Comparison of ENCODE assay signal across 8 cellular contexts in genomic region chr14:73713206-73713803, GRCh38. TPM values are rescaled to one million over a fixed set of nuclear protein-coding genes. Genes with fewer than 3 reads are reported as not detected.
DNase-seq lines count a peak whose midpoint lies in the region; ATAC-seq, FAIRE-seq and TF ChIP-seq lines count a peak whose summit lies in the region.

No MANE protein-coding gene starts in this region.

- H3K27ac ChIP-seq in cardiac muscle cell (peak overlapping the region; percentile 70), iPS DF 6.9 (ENCODE audit: low read length) (no peak overlapping the region), small intestine (ENCODE audit: low read depth in 1 of 2, low read length in 1 of 2) (peak overlapping the region; percentile 69 to 87)

- no peaks in the 10 kb centered on the region for H3K36me3 ChIP-seq in cardiac muscle cell
- H3K36me3 ChIP-seq in iPS DF 6.9 (ENCODE audit: control insufficient read depth, insufficient read depth, low read length), result no peaks in the 10 kb centered on the region
- H3K36me3 ChIP-seq in small intestine (ENCODE audit: control insufficient read depth in 2 of 2, insufficient read depth in 2 of 2, low read length in 2 of 2), result peaks cover 7 to 11% of the 10 kb centered on the region in 2 donors

- no peaks in the 10 kb centered on the region for H3K9me3 Mint-ChIP-seq in activated CD4-positive, alpha-beta memory T cell treated with anti-CD3 and anti-CD28 coated beads for 36 hours

- H3K4me1 ChIP-seq in cardiac muscle cell (ENCODE audit: low read depth) (peaks cover 4% of the 10 kb centered on the region), iPS DF 6.9 (ENCODE audit: control insufficient read depth, insufficient read depth, low read length) (peaks cover 7% of the 10 kb centered on the region; the same call in 1 of the 2 replicates), small intestine (ENCODE audit: control insufficient read depth in 2 of 2, insufficient read depth in 1 of 2, low read depth in 1 of 2, low read length in 1 of 2) (peaks cover 0 to 8% of the 10 kb centered on the region in 2 donors)

- no peaks in the 10 kb centered on the region for H3K27me3 Mint-ChIP-seq in activated CD4-positive, alpha-beta memory T cell treated with anti-CD3 and anti-CD28 coated beads for 36 hours

- H3K27me3 ChIP-seq in cardiac muscle cell (no peaks in the 10 kb centered on the region), iPS DF 6.9 (ENCODE audit: control insufficient read depth, insufficient read depth, low read length) (no peaks in the 10 kb centered on the region), small intestine (ENCODE audit: control insufficient read depth in 2 of 2, insufficient read depth in 2 of 2, low read length in 2 of 2) (no peaks in the 10 kb centered on the region)

- TF ChIP-seq CTCF in cardiac muscle cell (IDR thresholded peaks at IDR 0.05; ENCODE audit: low read depth, low read length), result no peak

- peak overlapping the region; percentile 93 for H3K27ac Mint-ChIP-seq in activated CD4-positive, alpha-beta memory T cell treated with anti-CD3 and anti-CD28 coated beads for 36 hours

- peaks cover 21% of the 10 kb centered on the region for H3K36me3 Mint-ChIP-seq in activated CD4-positive, alpha-beta memory T cell treated with anti-CD3 and anti-CD28 coated beads for 36 hours

- POLR2A ChIA-PET in activated CD4-positive, alpha-beta memory T cell treated with anti-CD3 and anti-CD28 coated beads for 36 hours (lab: Charles Lee), result interaction anchor here (0.8 to 2.0 kb wide), 6 partner anchors 9 to 143 kb away, joined by 3 to 9 read pairs (median 4); a partner anchor contains a TSS

- CTCF ChIA-PET in activated CD4-positive, alpha-beta memory T cell treated with anti-CD3 and anti-CD28 coated beads for 36 hours (lab: Charles Lee), result interaction anchor here (0.7 to 1.9 kb wide), 7 partner anchors 10 to 204 kb away, joined by 3 to 5 read pairs (median 4); partner anchors contain the start of gene ACOT2

- H3K4me3 Mint-ChIP-seq in activated CD4-positive, alpha-beta memory T cell treated with anti-CD3 and anti-CD28 coated beads for 36 hours, result peak overlapping the region; percentile 89

- H3K9me3 ChIP-seq in cardiac muscle cell (ENCODE audit: low read depth) (no peaks in the 10 kb centered on the region), iPS DF 6.9 (ENCODE audit: control insufficient read depth, insufficient read depth, low read length) (no peaks in the 10 kb centered on the region), small intestine (ENCODE audit: control insufficient read depth, low read depth) (no peaks in the 10 kb centered on the region)

- H3K4me3 ChIP-seq in cardiac muscle cell (peak overlapping the region; percentile 62), iPS DF 6.9 (ENCODE audit: low read length) (peak overlapping the region; percentile 84), small intestine (ENCODE audit: low read depth in 1 of 2, low read length in 2 of 2) (peak overlapping the region; percentile 60 to 75)

- ATAC-seq in Right ventricle myocardium superior (ENCODE audit: poor library complexity) (no peak), GM19395 (IDR thresholded peaks at IDR 0.05; ENCODE audit: unreplicated experiment) (no peak), GM19452 (IDR thresholded peaks at IDR 0.05; ENCODE audit: unreplicated experiment) (no peak)

- peaks cover 13% of the 10 kb centered on the region for H3K4me1 Mint-ChIP-seq in activated CD4-positive, alpha-beta memory T cell treated with anti-CD3 and anti-CD28 coated beads for 36 hours (ENCODE audit: low read depth)

- DNase-seq in cardiac muscle cell (ENCODE audit: low read depth in 1 of 2, low spot score in 1 of 2), result peak in 1 of 2 donors; percentile 16
- DNase-seq in Right ventricle myocardium superior, result no peak
- DNase-seq in activated CD4-positive, alpha-beta memory T cell treated with anti-CD3 and anti-CD28 coated beads for 36 hours, result no peak
- DNase-seq in iPS DF 6.9 (ENCODE audit: low read depth, low spot score), result no peak
- no peak for DNase-seq in small intestine
- DNase-seq in DMS 273 treated with DMSO at 0.1 percent for 48 hours (lab: John Stamatoyannopoulos, UW), result no peak

- intact Hi-C loops in Right ventricle myocardium superior (cut with DNase I), result no loop called here
- intact Hi-C loops in activated CD4-positive, alpha-beta memory T cell treated with anti-CD3 and anti-CD28 coated beads for 36 hours (cut with micrococcal nuclease), result loop anchor here (1.0 to 10.0 kb wide), 5 partner anchors 47 to 331 kb away; partner anchors contain the start of genes ACOT2 and ZNF410

- no peak for FAIRE-seq in small intestine (lab: Jason Lieb, UNC)

- WGBS in iPS DF 6.9 (ENCODE audit: insufficient coverage, insufficient read length), result no CpG with 5 or more reads among the region's 21 CpGs
- WGBS in small intestine, 3 donors, result 3 to 17% (median 12%) methylated on average over 21 of the region's 21 CpGs

RNA-seq across cellular contexts. Expression of gene PNMA1, which starts 0.9 kb away (rescaled TPM):
- total RNA-seq in cardiac muscle cell, result 37.2 and 39.9 TPM in 2 replicates
- polyA plus RNA-seq in cardiac muscle cell, result 72.4 and 77.4 TPM in 2 replicates
- 12.9 TPM for total RNA-seq in Right ventricle myocardium superior
- total RNA-seq in activated CD4-positive, alpha-beta memory T cell treated with anti-CD3 and anti-CD28 coated beads for 36 hours, result 10 to 100 TPM; 28.2 to 28.3 TPM
- 10 to 100 TPM; 10.8 to 23.5 (median 17.0) TPM for polyA plus RNA-seq in small intestine
